ENCODE assay signal across 8 cellular contexts in genomic region chr20:25249198-25249931, GRCh38. TPM values are rescaled to one million over a fixed set of nuclear protein-coding genes. Genes with fewer than 3 reads are reported as not detected.
DNase-seq lines count a peak whose midpoint lies in the region; ATAC-seq and TF ChIP-seq lines count a peak whose summit lies in the region.

No MANE protein-coding gene starts in this region.

- H3K27me3 ChIP-seq in left ventricle myocardium inferior (ENCODE audit: low read depth): no peaks in the 10 kb centered on the region

- CTCF ChIA-PET in activated CD4-positive, alpha-beta T cell treated with anti-CD3 and anti-CD28 coated beads for 36 hours (lab: Charles Lee): interaction anchor here (0.7 to 2.1 kb wide), 4 partner anchors 10 to 255 kb away, joined by 3 to 8 read pairs (median 6); no protein-coding TSS in a partner anchor
- CTCF ChIA-PET in activated B cell treated with CpG ODN at 0.5 μM for 24 hours (lab: Charles Lee): no interaction called here

- DNase-seq in activated CD4-positive, alpha-beta T cell treated with anti-CD3 and anti-CD28 coated beads for 36 hours: no peak
- DNase-seq in activated CD4-positive, alpha-beta T cell treated with anti-CD3 and anti-CD28 coated beads, Interleukin-2, amount 50 U/mL, for 1 hour: no peak
- no peak for DNase-seq in activated B cell treated with CpG ODN at 0.5 μM for 24 hours
- no peak for DNase-seq in left ventricle myocardium inferior
- no peak for DNase-seq in stimulated activated naive CD8-positive, alpha-beta T cell treated with anti-CD3 and anti-CD28 coated beads, Interleukin-15, amount 100 ng/mL, for 72 hours
- no peak for DNase-seq in islet precursor cell
- DNase-seq in stimulated activated CD4-positive, alpha-beta T cell treated with anti-CD3 and anti-CD28 coated beads, Interleukin-2, amount 100 ng/mL, for 24 hours: no peak

- intact Hi-C loops in activated CD4-positive, alpha-beta T cell treated with anti-CD3 and anti-CD28 coated beads for 36 hours (cut with DNase I, micrococcal nuclease): loop anchor here (2.0 to 10.0 kb wide), 8 partner anchors 53 to 1892 kb away; partner anchors contain the start of genes ABHD12 (in 1 of the 2), APMAP (in 1 of the 2), NINL (in 1 of the 2) and ZNF337 (in 1 of the 2)
- intact Hi-C loops in activated B cell treated with CpG ODN at 0.5 μM for 24 hours (cut with micrococcal nuclease) (loop anchor here (2.0 to 5.0 kb wide), 2 partner anchors 39 to 1897 kb away; partner anchors contain the start of gene NXT1), left ventricle myocardium inferior (cut with micrococcal nuclease) (no loop called here)

- H3K4me3 Mint-ChIP-seq in activated CD4-positive, alpha-beta T cell treated with anti-CD3 and anti-CD28 coated beads for 36 hours: peak overlapping the region; percentile 82
- peak overlapping the region; percentile 86 for H3K4me3 Mint-ChIP-seq in activated B cell treated with CpG ODN at 0.5 μM for 24 hours
- peak overlapping the region; percentile 90 to 93 for H3K4me3 Mint-ChIP-seq in stimulated activated naive CD8-positive, alpha-beta T cell treated with anti-CD3 and anti-CD28 coated beads, Interleukin-15, amount 100 ng/mL, for 72 hours

- H3K36me3 ChIP-seq in left ventricle myocardium inferior: no peaks in the 10 kb centered on the region

- H3K4me1 ChIP-seq in left ventricle myocardium inferior: peaks cover 77% of the 10 kb centered on the region

- H3K27ac Mint-ChIP-seq in activated CD4-positive, alpha-beta T cell treated with anti-CD3 and anti-CD28 coated beads for 36 hours: peak overlapping the region; percentile 79
- no peak overlapping the region for H3K27ac Mint-ChIP-seq in activated B cell treated with CpG ODN at 0.5 μM for 24 hours
- H3K27ac Mint-ChIP-seq in stimulated activated naive CD8-positive, alpha-beta T cell treated with anti-CD3 and anti-CD28 coated beads, Interleukin-15, amount 100 ng/mL, for 72 hours: peak overlapping the region; percentile 19 to 42

- no peaks in the 10 kb centered on the region for H3K9me3 Mint-ChIP-seq in activated CD4-positive, alpha-beta T cell treated with anti-CD3 and anti-CD28 coated beads for 36 hours (ENCODE audit: low read depth)
- H3K9me3 Mint-ChIP-seq in activated B cell treated with CpG ODN at 0.5 μM for 24 hours: no peaks in the 10 kb centered on the region
- H3K9me3 Mint-ChIP-seq in stimulated activated naive CD8-positive, alpha-beta T cell treated with anti-CD3 and anti-CD28 coated beads, Interleukin-15, amount 100 ng/mL, for 72 hours: no peaks in the 10 kb centered on the region

- peaks cover 58% of the 10 kb centered on the region for H3K4me1 Mint-ChIP-seq in activated CD4-positive, alpha-beta T cell treated with anti-CD3 and anti-CD28 coated beads for 36 hours
- H3K4me1 Mint-ChIP-seq in activated B cell treated with CpG ODN at 0.5 μM for 24 hours: peaks cover 25% of the 10 kb centered on the region
- peaks cover 73% of the 10 kb centered on the region for H3K4me1 Mint-ChIP-seq in stimulated activated naive CD8-positive, alpha-beta T cell treated with anti-CD3 and anti-CD28 coated beads, Interleukin-15, amount 100 ng/mL, for 72 hours

- TF ChIP-seq CTCF in activated B cell treated with CpG ODN at 0.5 μM for 24 hours (IDR thresholded peaks at IDR 0.05): no peak
- no peak for TF ChIP-seq CTCF in left ventricle myocardium inferior (IDR thresholded peaks at IDR 0.05; ENCODE audit: borderline replicate concordance)

- POLR2A ChIA-PET in activated CD4-positive, alpha-beta T cell treated with anti-CD3 and anti-CD28 coated beads for 36 hours (lab: Charles Lee): no interaction called here
- POLR2A ChIA-PET in activated B cell treated with CpG ODN at 0.5 μM for 24 hours (lab: Charles Lee): interaction anchor here (2.3 to 3.7 kb wide), 2 partner anchors 54 to 69 kb away, joined by 6 to 19 read pairs; partner anchors contain the start of gene ENTPD6

- H3K36me3 Mint-ChIP-seq in activated CD4-positive, alpha-beta T cell treated with anti-CD3 and anti-CD28 coated beads for 36 hours (ENCODE audit: low read depth): peaks cover 4% of the 10 kb centered on the region
- H3K36me3 Mint-ChIP-seq in activated B cell treated with CpG ODN at 0.5 μM for 24 hours (ENCODE audit: low read depth): peaks cover 5% of the 10 kb centered on the region

- peak overlapping the region; percentile 97 for H3K27ac ChIP-seq in left ventricle myocardium inferior (replicated peaks)

- H3K9me3 ChIP-seq in left ventricle myocardium inferior (replicated peaks): no peaks in the 10 kb centered on the region

- H3K27me3 Mint-ChIP-seq in activated CD4-positive, alpha-beta T cell treated with anti-CD3 and anti-CD28 coated beads for 36 hours: peaks cover 3% of the 10 kb centered on the region
- peaks cover 3% of the 10 kb centered on the region for H3K27me3 Mint-ChIP-seq in activated B cell treated with CpG ODN at 0.5 μM for 24 hours
- H3K27me3 Mint-ChIP-seq in stimulated activated naive CD8-positive, alpha-beta T cell treated with anti-CD3 and anti-CD28 coated beads, Interleukin-15, amount 100 ng/mL, for 72 hours: peaks cover 10% of the 10 kb centered on the region

- ATAC-seq in activated CD4-positive, alpha-beta T cell treated with anti-CD3 and anti-CD28 coated beads for 36 hours: no peak
- no peak for ATAC-seq in activated B cell treated with CpG ODN at 0.5 μM for 24 hours (ENCODE audit: low read depth)
- ATAC-seq in stimulated activated naive CD8-positive, alpha-beta T cell treated with anti-CD3 and anti-CD28 coated beads, Interleukin-15, amount 100 ng/mL, for 72 hours: no peak
- ATAC-seq in HG03378 (IDR thresholded peaks at IDR 0.05; ENCODE audit: unreplicated experiment): no peak

- peak overlapping the region; percentile 97 for H3K4me3 ChIP-seq in left ventricle myocardium inferior

RNA-seq across cellular contexts. Expression of gene PYGB, which starts 1.5 kb away (rescaled TPM):
- 10 to 100 TPM; 18.0 to 21.1 TPM for total RNA-seq in activated CD4-positive, alpha-beta T cell treated with anti-CD3 and anti-CD28 coated beads for 36 hours
- 21.5 and 23.5 TPM in 2 replicates for total RNA-seq in activated B cell treated with CpG ODN at 0.5 μM for 24 hours
- total RNA-seq in left ventricle myocardium inferior: 218 TPM

RNA-seq across cellular contexts. Expression of gene ENTPD6, which starts 53.9 kb away (rescaled TPM):
- total RNA-seq in activated CD4-positive, alpha-beta T cell treated with anti-CD3 and anti-CD28 coated beads for 36 hours: 10 to 100 TPM; 34.3 to 41.5 TPM
- total RNA-seq in activated B cell treated with CpG ODN at 0.5 μM for 24 hours (37.2 and 44.4 TPM in 2 replicates), left ventricle myocardium inferior (106 TPM)
